ENCODE assay signal across 9 cellular contexts in genomic region chr2:25131567-25132295, GRCh38. TPM values are rescaled to one million over a fixed set of nuclear protein-coding genes. Genes with fewer than 3 reads are reported as not detected.
A peak's percentile ranks its signal among the peaks of the same experiment; 100 is the strongest.
DNase-seq lines count a peak whose midpoint lies in the region; ATAC-seq and TF ChIP-seq lines count a peak whose summit lies in the region.
"Had no signal": no experiment of that assay in that cellular context is flagged by ENCODE, and none has a peak within 500 bp of the region (broad histone marks: within the 10 kb centered on the region; RNA-seq: fewer than 3 reads in every experiment).

No MANE protein-coding gene starts in this region.

- H3K4me1 Mint-ChIP-seq in activated naive CD8-positive, alpha-beta T cell (ENCODE audit: low read depth): peaks cover 7% of the 10 kb centered on the region

- H3K27ac ChIP-seq in A673 (ENCODE audit: low read depth, low read length, poor library complexity, severe bottlenecking): no peak overlapping the region

- H3K9me3 Mint-ChIP-seq in activated naive CD8-positive, alpha-beta T cell (ENCODE audit: low read depth): no peaks in the 10 kb centered on the region

- H3K4me3 ChIP-seq in H7 (ENCODE audit: insufficient read depth, low read depth, low read length) (peak overlapping the region; percentile 24; the same call in 1 of the 2 replicates), iPS-11a (ENCODE audit: low read depth, low read length) (peak overlapping the region; percentile 45), A673 (ENCODE audit: low read depth, low read length, poor library complexity, severe bottlenecking) (no peak overlapping the region)

- no peaks in the 10 kb centered on the region for H3K4me1 ChIP-seq in A673 (ENCODE audit: insufficient read depth, low read length, poor library complexity, severe bottlenecking)

- POLR2A ChIA-PET in A673 (lab: Charles Lee; ENCODE audit: low non-redundant PET): interaction anchor here (0.6 kb wide), 1 partner anchor 1371 kb away, joined by 3 read pairs; no protein-coding TSS in a partner anchor

- peak overlapping the region; percentile 63 for H3K4me3 Mint-ChIP-seq in activated naive CD8-positive, alpha-beta T cell

- H3K27me3 Mint-ChIP-seq in activated naive CD8-positive, alpha-beta T cell: peaks cover 33% of the 10 kb centered on the region

- ATAC-seq in GM19467 (IDR thresholded peaks at IDR 0.05; ENCODE audit: unreplicated experiment): no peak

- no peak for TF ChIP-seq CTCF in A673 (conservative IDR thresholded peaks at IDR 0.05; ENCODE audit: low read depth, low read length)

- intact Hi-C loops in A673 (cut with micrococcal nuclease; ENCODE audit: unreplicated experiment): loop anchor here (10.0 kb wide), 1 partner anchor 297 kb away; no protein-coding TSS in a partner anchor

- no peak overlapping the region for H3K27ac Mint-ChIP-seq in activated naive CD8-positive, alpha-beta T cell

- no peaks in the 10 kb centered on the region for H3K9me3 ChIP-seq in A673 (ENCODE audit: low read depth, low read length, poor library complexity, severe bottlenecking)

- no TSS peak for BruUV-seq in A673 (replicated peaks; lab: Mats Ljungman, UMichigan)

- H3K36me3 ChIP-seq in H7 (replicated peaks; ENCODE audit: control insufficient read depth, insufficient read depth, low read length) (no peaks in the 10 kb centered on the region; the same call in 1 of the 2 replicates), A673 (ENCODE audit: insufficient read depth, low read length, poor library complexity, severe bottlenecking) (no peaks in the 10 kb centered on the region)

- no peaks in the 10 kb centered on the region for H3K36me3 Mint-ChIP-seq in activated naive CD8-positive, alpha-beta T cell

- DNase-seq in H7 (peak; percentile 88), mucosa of gallbladder (ENCODE audit: low spot score) (no peak), A673 (ENCODE audit: low spot score) (no peak), activated gamma-delta T cell (lab: John Stamatoyannopoulos, UW) (no peak)
- DNase-seq in stimulated activated CD4-positive, alpha-beta T cell treated with anti-CD3 and anti-CD28 coated beads, Interleukin-2, amount 100 ng/mL, for 24 hours: peak; percentile 30 to 32

- CTCF ChIA-PET in A673 (lab: Charles Lee): no interaction called here

- H3K27me3 ChIP-seq in H7 (ENCODE audit: control insufficient read depth, insufficient read depth, low read length): no peaks in the 10 kb centered on the region
- H3K27me3 ChIP-seq in A673 (replicated peaks; ENCODE audit: insufficient read depth, low read depth, low read length, poor library complexity): peaks cover 28% of the 10 kb centered on the region

RNA-seq across cellular contexts. Expression of gene POMC, which starts 36.6 kb away (rescaled TPM):
- total RNA-seq in H7 (2014; rRNA removed; shearing (Covaris generic)): 4.4 and 6.4 TPM in 2 replicates
- total RNA-seq in mucosa of gallbladder (6.8 TPM), A673 (2021) (not detected in 2 replicates)
- total RNA-seq: astrocyte had no signal

Comparison
In these comparisons a context has a peak if more than half of its experiments do, and no peak if none do; other contexts are left out.
1. DNase-seq: peak in H7 (single experiment) and stimulated activated CD4-positive, alpha-beta T cell treated with anti-CD3 and anti-CD28 coated beads, Interleukin-2, amount 100 ng/mL, for 24 hours (2 of 2); none in mucosa of gallbladder (single experiment), A673 (single experiment) and activated gamma-delta T cell (single experiment).